ENCODE assay signal across 14 cellular contexts in the genomic region with DNA sequence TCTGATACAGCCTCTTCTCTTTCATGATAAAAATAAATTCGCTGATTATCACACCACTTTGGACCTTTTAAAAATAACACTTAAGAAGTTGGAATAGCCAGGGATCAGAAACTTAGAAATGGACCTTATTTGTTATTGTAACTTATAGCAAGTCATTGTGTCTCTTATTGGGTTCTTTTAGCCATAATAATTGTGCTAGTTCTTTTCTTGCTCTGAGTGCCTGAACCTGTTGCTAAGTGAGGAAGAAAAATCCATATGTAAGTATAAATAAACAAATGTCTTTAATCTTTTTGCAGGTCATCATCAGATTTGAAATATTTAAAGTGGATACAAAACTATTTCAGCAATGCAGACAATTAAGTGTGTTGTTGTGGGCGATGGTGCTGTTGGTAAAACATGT. TPM values are rescaled to one million over a fixed set of nuclear protein-coding genes. Genes with fewer than 3 reads are reported as not detected.
A peak's percentile ranks its signal among the peaks of the same experiment; 100 is the strongest.
DNase-seq lines count a peak whose midpoint lies in the region; ATAC-seq, FAIRE-seq and TF ChIP-seq lines count a peak whose summit lies in the region.
"Had no signal": no experiment of that assay in that cellular context is flagged by ENCODE, and none has a peak within 500 bp of the region (broad histone marks: within the 10 kb centered on the region; RNA-seq: fewer than 3 reads in every experiment).

No MANE protein-coding gene starts in this region.

- no peak for ATAC-seq in activated T-cell treated with anti-CD3 and anti-CD28 coated beads, Interleukin-2, amount 50 U/mL, for 4 hours
- ATAC-seq in HG03139 (IDR thresholded peaks at IDR 0.05; ENCODE audit: unreplicated experiment): no peak
- ATAC-seq: left lobe of liver had no signal

- H3K4me1 Mint-ChIP-seq in activated T-cell treated with anti-CD3 and anti-CD28 coated beads, Interleukin-2, amount 50 U/mL, for 24 hours (ENCODE audit: low read depth): peaks cover 85% of the 10 kb centered on the region
- peaks cover 88% of the 10 kb centered on the region for H3K4me1 Mint-ChIP-seq in activated T-cell treated with anti-CD3 and anti-CD28 coated beads, Interleukin-2, amount 50 U/mL, for 4 hours (ENCODE audit: low read depth)
- peaks cover 42% of the 10 kb centered on the region for H3K4me1 Mint-ChIP-seq in progenitor cell of endocrine pancreas (ENCODE audit: low read depth)

- no peak overlapping the region for H3K4me3 ChIP-seq in SJCRH30

- peaks cover 88% of the 10 kb centered on the region for H3K36me3 Mint-ChIP-seq in activated T-cell treated with anti-CD3 and anti-CD28 coated beads, Interleukin-2, amount 50 U/mL, for 24 hours (ENCODE audit: low read depth)
- H3K36me3 Mint-ChIP-seq in activated T-cell treated with anti-CD3 and anti-CD28 coated beads, Interleukin-2, amount 50 U/mL, for 4 hours (ENCODE audit: insufficient read depth): peaks cover 33% of the 10 kb centered on the region
- H3K36me3 Mint-ChIP-seq in progenitor cell of endocrine pancreas (ENCODE audit: insufficient read depth): peaks cover 22% of the 10 kb centered on the region

- peaks cover 16% of the 10 kb centered on the region for H3K4me1 ChIP-seq in SJCRH30

- H3K27ac Mint-ChIP-seq in activated T-cell treated with anti-CD3 and anti-CD28 coated beads, Interleukin-2, amount 50 U/mL, for 24 hours: peak overlapping the region; percentile 80
- H3K27ac Mint-ChIP-seq in progenitor cell of endocrine pancreas: peak overlapping the region; percentile 49

- H3K27me3 ChIP-seq in SJCRH30: no peaks in the 10 kb centered on the region

- TF ChIP-seq CTCF in progenitor cell of endocrine pancreas (IDR thresholded peaks at IDR 0.05; ENCODE audit: unreplicated experiment): no peak

- no peaks in the 10 kb centered on the region for H3K9me3 Mint-ChIP-seq in activated T-cell treated with anti-CD3 and anti-CD28 coated beads, Interleukin-2, amount 50 U/mL, for 24 hours
- no peaks in the 10 kb centered on the region for H3K9me3 Mint-ChIP-seq in activated T-cell treated with anti-CD3 and anti-CD28 coated beads, Interleukin-2, amount 50 U/mL, for 4 hours
- H3K9me3 Mint-ChIP-seq in progenitor cell of endocrine pancreas (ENCODE audit: low read depth): no peaks in the 10 kb centered on the region

- peak; percentile 77 for FAIRE-seq in endometrium (lab: Jason Lieb, UNC)
- FAIRE-seq: RCC 7860 had no signal

- no peak for DNase-seq in activated T-cell treated with anti-CD3 and anti-CD28 coated beads, Interleukin-2, amount 50 U/mL, for 24 hours
- no peak for DNase-seq in activated T-cell treated with anti-CD3 and anti-CD28 coated beads, Interleukin-2, amount 50 U/mL, for 4 hours
- DNase-seq in SJCRH30 (no peak), progenitor cell of endocrine pancreas (ENCODE audit: low spot score, unreplicated experiment) (no peak), NCI-H1694 treated with DMSO at 0.1 percent for 48 hours (lab: John Stamatoyannopoulos, UW) (no peak)
- DNase-seq in stimulated activated CD4-positive, alpha-beta T cell treated with anti-CD3 and anti-CD28 coated beads, Interleukin-12 subunit alpha, Interleukin-12 subunit beta, amount 100 ng/mL, for 4 hours: no peak
- DNase-seq: NCI-H1105 treated with DMSO at 0.1 percent for 48 hours, NCI-H2171 treated with DMSO at 0.1 percent for 48 hours, WERI-Rb-1 had no signal

- H3K27ac ChIP-seq in SJCRH30: peak overlapping the region; percentile 69
- H3K27ac ChIP-seq: KMS-11, WERI-Rb-1 had no signal

- H3K36me3 ChIP-seq in SJCRH30: peaks cover 43% of the 10 kb centered on the region

- no peak overlapping the region for H3K4me3 Mint-ChIP-seq in activated T-cell treated with anti-CD3 and anti-CD28 coated beads, Interleukin-2, amount 50 U/mL, for 24 hours
- no peak overlapping the region for H3K4me3 Mint-ChIP-seq in activated T-cell treated with anti-CD3 and anti-CD28 coated beads, Interleukin-2, amount 50 U/mL, for 4 hours
- no peak overlapping the region for H3K4me3 Mint-ChIP-seq in progenitor cell of endocrine pancreas (ENCODE audit: low read depth)

- H3K9me3 ChIP-seq in SJCRH30 (replicated peaks): no peaks in the 10 kb centered on the region

- no peaks in the 10 kb centered on the region for H3K27me3 Mint-ChIP-seq in activated T-cell treated with anti-CD3 and anti-CD28 coated beads, Interleukin-2, amount 50 U/mL, for 24 hours
- H3K27me3 Mint-ChIP-seq in activated T-cell treated with anti-CD3 and anti-CD28 coated beads, Interleukin-2, amount 50 U/mL, for 4 hours (ENCODE audit: low read depth): no peaks in the 10 kb centered on the region
- no peaks in the 10 kb centered on the region for H3K27me3 Mint-ChIP-seq in progenitor cell of endocrine pancreas

RNA-seq across cellular contexts. Expression of gene CDC42, which starts 25.6 kb away (rescaled TPM):
- total RNA-seq in activated T-cell treated with anti-CD3 and anti-CD28 coated beads, Interleukin-2, amount 50 U/mL, for 4 hours: 100 to 1,000 TPM; 218 to 249 (median 235) TPM
- 335 and 336 TPM in 2 replicates for total RNA-seq in SJCRH30 (2014; rRNA removed; shearing (Covaris generic))
- 287 and 288 TPM in 2 replicates for total RNA-seq in progenitor cell of endocrine pancreas
